In genomic region chr5:160083012-160083436, GRCh38 we compare ENCODE assay signal across 14 cellular contexts. TPM values are rescaled to one million over a fixed set of nuclear protein-coding genes. Genes with fewer than 3 reads are reported as not detected.
DNase-seq lines count a peak whose midpoint lies in the region; ATAC-seq and TF ChIP-seq lines count a peak whose summit lies in the region.
"Had no signal": no experiment of that assay in that cellular context is flagged by ENCODE, and none has a peak within 500 bp of the region (broad histone marks: within the 10 kb centered on the region; RNA-seq: fewer than 3 reads in every experiment).

No MANE protein-coding gene starts in this region.

- DNase-seq in 8988T = peak; percentile 32
- peak; percentile 76 for DNase-seq in HFFc6
- peak; percentile 76 for DNase-seq in astrocyte of the cerebellum (ENCODE audit: low read depth)
- no peak for DNase-seq in hepatocyte (ENCODE audit: low spot score)
- no peak for DNase-seq in NCI-H1105 (lab: John Stamatoyannopoulos, UW)
- DNase-seq in central memory CD4-positive, alpha-beta T cell = no peak
- DNase-seq in SKM-1 treated with dmso at 0.1 percent for 144 hours (lab: John Stamatoyannopoulos, UW; ENCODE audit: unreplicated experiment) = no peak
- DNase-seq: activated CD4-positive, CD25-positive, alpha-beta regulatory T cell; activated naive CD4-positive, alpha-beta T cell treated with Interleukin-2 at 50 U/mL for 16 hours; AML-193; esophagus squamous epithelium; stimulated activated CD4-positive, alpha-beta T cell treated with anti-CD3 and anti-CD28 coated beads, Interleukin-1b, Interleukin-23, amount 100 ng/mL, for 48 hours; thyroid gland had no signal

- H2AFZ ChIP-seq in hepatocyte = no peak overlapping the region

- H3K36me3 ChIP-seq in hepatocyte (replicated peaks; ENCODE audit: insufficient read depth, low read depth) = no peaks in the 10 kb centered on the region
- H3K36me3 ChIP-seq: thyroid gland had no signal

- TF ChIP-seq CTCF in HFFc6 (IDR thresholded peaks at IDR 0.05) (no peak), astrocyte of the cerebellum (IDR thresholded peaks at IDR 0.05; ENCODE audit: low read depth, low read length, missing control alignments) (no peak), hepatocyte (IDR thresholded peaks at IDR 0.05; ENCODE audit: poor library complexity) (no peak)

- H3K9me2 ChIP-seq in hepatocyte (replicated peaks; ENCODE audit: insufficient read depth) = no peaks in the 10 kb centered on the region

- peaks cover 5% of the 10 kb centered on the region; the same call in 1 of the 2 replicates for H3K36me3 Mint-ChIP-seq in HFFc6 (ENCODE audit: low read depth)

- peaks cover 14% of the 10 kb centered on the region for H3K4me1 ChIP-seq in hepatocyte (ENCODE audit: insufficient read depth)
- H3K4me1 ChIP-seq: thyroid gland had no signal

- H3K4me3 Mint-ChIP-seq in HFFc6 = peak overlapping the region; percentile 68

- H3K4me2 ChIP-seq in hepatocyte = peak overlapping the region; percentile 22

- H3K27me3 Mint-ChIP-seq in HFFc6 (ENCODE audit: insufficient read depth) = no peaks in the 10 kb centered on the region

- in situ Hi-C loops in astrocyte of the cerebellum (cut with HindIII; ENCODE audit: low sequenced_read_pairs) = no loop called here

- ATAC-seq in GM19035 (IDR thresholded peaks at IDR 0.05; ENCODE audit: unreplicated experiment) = no peak

- no peaks in the 10 kb centered on the region for H3K9me3 ChIP-seq in hepatocyte (ENCODE audit: low read depth)
- H3K9me3 ChIP-seq: esophagus squamous epithelium, thyroid gland had no signal

- H3K27ac ChIP-seq in hepatocyte = peak overlapping the region; percentile 8
- H3K27ac ChIP-seq: esophagus squamous epithelium, thyroid gland had no signal

- peak overlapping the region; percentile 53 for H3K27ac Mint-ChIP-seq in HFFc6

- H3K9me3 Mint-ChIP-seq in HFFc6 = no peaks in the 10 kb centered on the region

- 40% methylated on average over 2 of the region's 2 CpGs for WGBS in hepatocyte (ENCODE audit: low lambda C conversion rate, missing lambda C conversion rate)

- no peaks in the 10 kb centered on the region for H4K20me1 ChIP-seq in hepatocyte (ENCODE audit: insufficient read depth, poor library complexity, severe bottlenecking)

- no peaks in the 10 kb centered on the region for H3K79me2 ChIP-seq in hepatocyte

- H3K4me1 Mint-ChIP-seq in HFFc6 (ENCODE audit: low read depth) = peaks cover 36% of the 10 kb centered on the region

- H3K27me3 ChIP-seq in hepatocyte = no peaks in the 10 kb centered on the region
- H3K27me3 ChIP-seq: esophagus squamous epithelium, thyroid gland had no signal

- no peak overlapping the region for H3K4me3 ChIP-seq in astrocyte of the cerebellum (ENCODE audit: low read depth, low read length)
- H3K4me3 ChIP-seq in hepatocyte = no peak overlapping the region
- H3K4me3 ChIP-seq: esophagus squamous epithelium, thyroid gland had no signal

RNA-seq across cellular contexts. Expression of gene PWWP2A, which starts 36.2 kb away (rescaled TPM):
- total RNA-seq in HFFc6 (2021; fragmentation: NEBNext Ultra II Directional; extraction: Animal tissue kit (Norgen Biotek cat#: 25700)) = 10 to 100 TPM; 11.3 to 12.7 (median 12.3) TPM
- total RNA-seq in hepatocyte = 26.5 and 33.6 TPM in 2 replicates
- 17.3 and 18.4 TPM in 2 replicates for polyA plus RNA-seq in hepatocyte

Comparison
In these comparisons a context has a peak if more than half of its experiments do, and no peak if none do; other contexts are left out.
1. DNase-seq: peak in 8988T (single experiment), HFFc6 (single experiment) and astrocyte of the cerebellum (single experiment); none in hepatocyte (single experiment), NCI-H1105 (single experiment), central memory CD4-positive, alpha-beta T cell (single experiment) and SKM-1 treated with dmso at 0.1 percent for 144 hours (single experiment).